ENCODE assay signal across 11 cellular contexts in genomic region chr3:62529230-62529629, GRCh38.
A peak's percentile ranks its signal among the peaks of the same experiment; 100 is the strongest.
DNase-seq lines count a peak whose midpoint lies in the region; ATAC-seq, FAIRE-seq and TF ChIP-seq lines count a peak whose summit lies in the region.
"Had no signal": no experiment of that assay in that cellular context is flagged by ENCODE, and none has a peak within 500 bp of the region (broad histone marks: within the 10 kb centered on the region; RNA-seq: fewer than 3 reads in every experiment).

No MANE protein-coding gene starts in this region.

- FAIRE-seq in GM12891 (lab: Jason Lieb, UNC), result no peak
- FAIRE-seq: A204.1 had no signal

- intact Hi-C loops in ovary (cut with DNase I), result no loop called here

- H3K36me3 ChIP-seq in ovary, result no peaks in the 10 kb centered on the region
- H3K36me3 ChIP-seq: tibial artery had no signal

- DNase-seq in DMS53 (lab: John Stamatoyannopoulos, UW) (peak; percentile 0), DMS53 treated with DMSO at 0.1 percent for 48 hours (lab: John Stamatoyannopoulos, UW; ENCODE audit: unreplicated experiment) (no peak), RKO (ENCODE audit: low spot score) (peak; percentile 22), endothelial cell (ENCODE audit: low spot score) (peak; percentile 74), ovary (peak in 3 of 5 donors; percentile 10 to 26 (median 12)), GM12891 (ENCODE audit: insufficient read length, low spot score) (no peak)
- DNase-seq: tibial artery had no signal

- H3K27ac ChIP-seq in ovary, result no peak overlapping the region
- H3K27ac ChIP-seq: PC-9, tibial artery had no signal

- no peaks in the 10 kb centered on the region for H3K9me3 Mint-ChIP-seq in endothelial cell (ENCODE audit: unreplicated experiment)

- no peak for TF ChIP-seq POLR2A in ovary (IDR thresholded peaks at IDR 0.05)
- TF ChIP-seq POLR2A in GM12891 (IDR thresholded peaks at IDR 0.05; ENCODE audit: low read depth, low read length), result no peak

- no peak for TF ChIP-seq EP300 in ovary (IDR thresholded peaks at IDR 0.05)

- no peaks in the 10 kb centered on the region for H3K4me1 Mint-ChIP-seq in endothelial cell (ENCODE audit: unreplicated experiment)

- no peaks in the 10 kb centered on the region for H3K4me1 ChIP-seq in ovary (ENCODE audit: insufficient read depth)
- H3K4me1 ChIP-seq: tibial artery had no signal

- no peaks in the 10 kb centered on the region for H3K9me3 ChIP-seq in ovary
- H3K9me3 ChIP-seq: tibial artery had no signal

- no peaks in the 10 kb centered on the region for H3K36me3 Mint-ChIP-seq in endothelial cell (ENCODE audit: low read depth, unreplicated experiment)

- H3K4me3 ChIP-seq in ovary, result no peak overlapping the region
- H3K4me3 ChIP-seq: PC-9, tibial artery had no signal

- no peak overlapping the region for H3K4me3 Mint-ChIP-seq in endothelial cell (ENCODE audit: unreplicated experiment)

- H3K27me3 ChIP-seq in ovary, result no peaks in the 10 kb centered on the region

- 35 to 47% (median 41%) methylated on average over 4 of the region's 4 CpGs for WGBS in ovary, 3 donors

- H3K27ac Mint-ChIP-seq in endothelial cell (ENCODE audit: unreplicated experiment), result no peak overlapping the region

- no peak for TF ChIP-seq CTCF in endothelial cell (IDR thresholded peaks at IDR 0.05; ENCODE audit: unreplicated experiment)
- TF ChIP-seq CTCF in ovary (IDR thresholded peaks at IDR 0.05), result no peak

- no peak for ATAC-seq in HG02678 (IDR thresholded peaks at IDR 0.05; ENCODE audit: unreplicated experiment)
- ATAC-seq in GM19395 (IDR thresholded peaks at IDR 0.05; ENCODE audit: unreplicated experiment), result no peak

- H3K27me3 Mint-ChIP-seq in endothelial cell (ENCODE audit: unreplicated experiment), result no peaks in the 10 kb centered on the region

TF ChIP-seq in GM12891, 5 proteins besides CTCF, POLR2A, EP300 and RAD21:
- TF ChIP-seq TAF1 (IDR thresholded peaks at IDR 0.05; ENCODE audit: low read depth, low read length) (no peak), PAX5 (IDR thresholded peaks at IDR 0.05; ENCODE audit: insufficient read depth, low read length, severe bottlenecking) (no peak), POU2F2 (IDR thresholded peaks at IDR 0.05; ENCODE audit: low read depth, low read length) (no peak), POLR2AphosphoS5 (IDR thresholded peaks at IDR 0.05; ENCODE audit: low read depth, low read length) (no peak), SPI1 (IDR thresholded peaks at IDR 0.05; ENCODE audit: low read depth, low read length) (no peak)

Comparison
In these comparisons a context has a peak if more than half of its experiments do, and no peak if none do; other contexts are left out.
1. DNase-seq: peak in DMS53 (single experiment), RKO (single experiment), endothelial cell (single experiment) and ovary (3 of 5); none in DMS53 treated with DMSO at 0.1 percent for 48 hours (single experiment) and GM12891 (single experiment).